Comparison of ENCODE assay signal across 9 cellular contexts in genomic region chr11:94869186-94869585, GRCh38.
"Had no signal": no experiment of that assay in that cellular context is flagged by ENCODE, and none has a peak within 500 bp of the region (broad histone marks: within the 10 kb centered on the region; RNA-seq: fewer than 3 reads in every experiment).

No MANE protein-coding gene starts in this region.

- H3K9ac ChIP-seq: KMS-11 had no signal

- DNase-seq: H9, HCEC 1CT, KBM-7 had no signal

- H3K9me3 Mint-ChIP-seq: GM23338, H9 had no signal

- H3K4me3 ChIP-seq: GM23338 had no signal

- H3K4me3 Mint-ChIP-seq: GM23338, H9 had no signal

- H3K27ac Mint-ChIP-seq: GM23338 had no signal

- H2AFZ ChIP-seq: GM23338 had no signal

- H3K4me2 ChIP-seq: GM23338, KMS-11 had no signal

- H3K27ac ChIP-seq: HL-60, KMS-11 had no signal

- FAIRE-seq: H1, H54, HepG2 had no signal

- ATAC-seq: HepG2 had no signal
